21 cellular contexts compared by ENCODE assay signal in genomic region chr11:12193515-12194336, GRCh38.
DNase-seq lines count a peak whose midpoint lies in the region; ATAC-seq and TF ChIP-seq lines count a peak whose summit lies in the region.
"Had no signal": no experiment of that assay in that cellular context is flagged by ENCODE, and none has a peak within 500 bp of the region (broad histone marks: within the 10 kb centered on the region; RNA-seq: fewer than 3 reads in every experiment).

No MANE protein-coding gene starts in this region.

- peaks cover 71% of the 10 kb centered on the region for H3K4me1 Mint-ChIP-seq in activated CD4-positive, alpha-beta T cell treated with anti-CD3 and anti-CD28 coated beads, Interleukin-2, amount 10 ng/mL, durations not matched to agents 24 days and 14 days
- H3K4me1 Mint-ChIP-seq in Caco-2 (ENCODE audit: low read depth, unreplicated experiment): peaks cover 64% of the 10 kb centered on the region
- H3K4me1 Mint-ChIP-seq: GM23338 had no signal

- H3K4me3 ChIP-seq in Caco-2 (ENCODE audit: low read depth, low read length): no peak overlapping the region
- H3K4me3 ChIP-seq in ascending aorta: no peak overlapping the region
- no peak overlapping the region for H3K4me3 ChIP-seq in mucosa of descending colon
- H3K4me3 ChIP-seq: colonic mucosa, gastrocnemius medialis, GM23338, transverse colon had no signal

- TF ChIP-seq CTCF in Caco-2 (IDR thresholded peaks at IDR 0.05; ENCODE audit: insufficient read depth in 1 of 2, low read depth in 1 of 2, low read length in 1 of 2, severe bottlenecking in 1 of 2, unreplicated experiment in 1 of 2) (no peak), ascending aorta (IDR thresholded peaks at IDR 0.05) (no peak), mucosa of descending colon (IDR thresholded peaks at IDR 0.05) (no peak), GM13977 (IDR thresholded peaks at IDR 0.05; ENCODE audit: extremely low read depth, insufficient read depth, missing control alignments) (no peak)

- no peak overlapping the region for H3K4me3 Mint-ChIP-seq in activated CD4-positive, alpha-beta T cell treated with anti-CD3 and anti-CD28 coated beads, Interleukin-2, amount 10 ng/mL, durations not matched to agents 24 days and 14 days
- H3K4me3 Mint-ChIP-seq in Caco-2 (ENCODE audit: unreplicated experiment): no peak overlapping the region
- H3K4me3 Mint-ChIP-seq: GM23338; mesothelial cell of epicardium; stimulated activated memory B cell treated with anti-CD40 and anti-IgM and Interleukin-4, amounts not matched to agents 10 μg/mL and 1 μg/mL and 100 μg/mL, for 72 hours had no signal

- no peak for DNase-seq in activated CD4-positive, alpha-beta T cell treated with anti-CD3 and anti-CD28 coated beads, Interleukin-2, amount 10 ng/mL, durations not matched to agents 24 days and 14 days
- no peak for DNase-seq in activated CD4-positive, alpha-beta T cell treated with anti-CD3 and anti-CD28 coated beads for 1 hour
- DNase-seq in Caco-2 (no peak), ascending aorta (ENCODE audit: low spot score in 2 of 2) (peak in 1 of 2 donors; percentile 56), mucosa of descending colon (no peak), GM13977 (ENCODE audit: low spot score) (no peak), NCI-H510A treated with DMSO at 0.1 percent for 48 hours (lab: John Stamatoyannopoulos, UW) (no peak), NCI-H774 (lab: John Stamatoyannopoulos, UW) (no peak)
- DNase-seq: ACHN; activated gamma-delta T cell treated with Interleukin-2 at 50 U/mL for 16 hours; colonic mucosa; DMS79 treated with DMSO at 0.1 percent for 48 hours; gastrocnemius medialis; NCI-H82; retina; stimulated activated CD4-positive, alpha-beta T cell treated with anti-CD3 and anti-CD28 coated beads, Interleukin-15, amount 100 ng/mL, for 24 hours; transverse colon had no signal

- H3K36me3 Mint-ChIP-seq in activated CD4-positive, alpha-beta T cell treated with anti-CD3 and anti-CD28 coated beads, Interleukin-2, amount 10 ng/mL, durations not matched to agents 24 days and 14 days (ENCODE audit: low read depth): peaks cover 58% of the 10 kb centered on the region
- H3K36me3 Mint-ChIP-seq in Caco-2 (ENCODE audit: insufficient read depth, unreplicated experiment): peaks cover 64% of the 10 kb centered on the region
- H3K36me3 Mint-ChIP-seq: mesothelial cell of epicardium; stimulated activated memory B cell treated with anti-CD40 and anti-IgM and Interleukin-4, amounts not matched to agents 10 μg/mL and 1 μg/mL and 100 μg/mL, for 72 hours had no signal

- peak; percentile 10 for ATAC-seq in mucosa of descending colon
- ATAC-seq: gastrocnemius medialis; GM23338; stimulated activated memory B cell treated with anti-CD40 and anti-IgM and Interleukin-4, amounts not matched to agents 10 μg/mL and 1 μg/mL and 100 μg/mL, for 72 hours had no signal

- POLR2A ChIA-PET in Caco-2 (lab: Charles Lee): no interaction called here

- H3K27ac Mint-ChIP-seq in activated CD4-positive, alpha-beta T cell treated with anti-CD3 and anti-CD28 coated beads, Interleukin-2, amount 10 ng/mL, durations not matched to agents 24 days and 14 days: peak overlapping the region; percentile 48
- peak overlapping the region; percentile 56 for H3K27ac Mint-ChIP-seq in Caco-2 (ENCODE audit: unreplicated experiment)
- H3K27ac Mint-ChIP-seq: GM23338; mesothelial cell of epicardium; stimulated activated memory B cell treated with anti-CD40 and anti-IgM and Interleukin-4, amounts not matched to agents 10 μg/mL and 1 μg/mL and 100 μg/mL, for 72 hours had no signal

- intact Hi-C loops in activated CD4-positive, alpha-beta T cell treated with anti-CD3 and anti-CD28 coated beads, Interleukin-2, amount 10 ng/mL, durations not matched to agents 24 days and 14 days (cut with micrococcal nuclease): loop anchor here (2.0 kb wide), 1 partner anchor 43 kb away; no protein-coding TSS in a partner anchor
- intact Hi-C loops in Caco-2 (cut with micrococcal nuclease; ENCODE audit: unreplicated experiment) (no loop called here), ascending aorta (cut with DNase I) (no loop called here), mucosa of descending colon (cut with DNase I, micrococcal nuclease) (no loop called here)

- CTCF ChIA-PET in Caco-2 (lab: Charles Lee): no interaction called here

- H3K4me1 ChIP-seq in Caco-2 (peaks cover 48% of the 10 kb centered on the region), ascending aorta (peaks cover 26 to 54% of the 10 kb centered on the region in 2 donors), mucosa of descending colon (ENCODE audit: low read depth) (peaks cover 7% of the 10 kb centered on the region)
- H3K4me1 ChIP-seq: gastrocnemius medialis had no signal

- no TSS peak for BruUV-seq in Caco-2 (replicated peaks; lab: Mats Ljungman, UMichigan)

- in situ Hi-C loops in GM13977 (cut with MboI; ENCODE audit: low pct_unique_long_range_greater_than_20kb, low sequenced_read_pairs, unreplicated experiment): no loop called here

- H3K36me3 ChIP-seq in Caco-2 (ENCODE audit: control insufficient read depth, insufficient read depth, low read length) (0 out of 2 replicates have a peak, but pooled peaks cover 2% of the 10 kb centered on the region), ascending aorta (peaks cover 15 to 32% of the 10 kb centered on the region in 2 donors), mucosa of descending colon (ENCODE audit: low read depth) (no peaks in the 10 kb centered on the region)
- H3K36me3 ChIP-seq: colonic mucosa, gastrocnemius medialis, transverse colon had no signal

- H3K27me3 ChIP-seq in Caco-2 (replicated peaks; ENCODE audit: control insufficient read depth, insufficient read depth, low read length) (no peaks in the 10 kb centered on the region), ascending aorta (no peaks in the 10 kb centered on the region)
- H3K27me3 ChIP-seq: colonic mucosa, gastrocnemius medialis, transverse colon had no signal

- H3K9me3 ChIP-seq in Caco-2: no peaks in the 10 kb centered on the region
- no peaks in the 10 kb centered on the region for H3K9me3 ChIP-seq in ascending aorta
- no peaks in the 10 kb centered on the region for H3K9me3 ChIP-seq in mucosa of descending colon
- H3K9me3 ChIP-seq: colonic mucosa, gastrocnemius medialis, transverse colon had no signal

- H3K27ac ChIP-seq in ascending aorta: peak overlapping the region; percentile 53 to 94
- H3K27ac ChIP-seq: C4-2B, colonic mucosa, gastrocnemius medialis had no signal

- H3K27me3 Mint-ChIP-seq in activated CD4-positive, alpha-beta T cell treated with anti-CD3 and anti-CD28 coated beads, Interleukin-2, amount 10 ng/mL, durations not matched to agents 24 days and 14 days: no peaks in the 10 kb centered on the region
- no peaks in the 10 kb centered on the region for H3K27me3 Mint-ChIP-seq in Caco-2 (ENCODE audit: insufficient read depth, unreplicated experiment)

- H3K9me3 Mint-ChIP-seq in activated CD4-positive, alpha-beta T cell treated with anti-CD3 and anti-CD28 coated beads, Interleukin-2, amount 10 ng/mL, durations not matched to agents 24 days and 14 days: no peaks in the 10 kb centered on the region
- H3K9me3 Mint-ChIP-seq in Caco-2 (ENCODE audit: unreplicated experiment): no peaks in the 10 kb centered on the region
- H3K9me3 Mint-ChIP-seq: GM23338; mesothelial cell of epicardium; stimulated activated memory B cell treated with anti-CD40 and anti-IgM and Interleukin-4, amounts not matched to agents 10 μg/mL and 1 μg/mL and 100 μg/mL, for 72 hours had no signal
